Comparison of ENCODE assay signal across 16 cellular contexts in genomic region chr4:170827562-170828260, GRCh38.
DNase-seq lines count a peak whose midpoint lies in the region; ATAC-seq, FAIRE-seq and TF ChIP-seq lines count a peak whose summit lies in the region.
"Had no signal": no experiment of that assay in that cellular context is flagged by ENCODE, and none has a peak within 500 bp of the region (broad histone marks: within the 10 kb centered on the region; RNA-seq: fewer than 3 reads in every experiment).

No MANE protein-coding gene starts in this region.

- H3K4me3 ChIP-seq in adipocyte (ENCODE audit: low read length) = no peak overlapping the region
- no peak overlapping the region for H3K4me3 ChIP-seq in fibroblast of mammary gland (ENCODE audit: control insufficient read depth, low read depth, low read length)
- H3K4me3 ChIP-seq in retinal pigment epithelial cell (ENCODE audit: low read length) = no peak overlapping the region
- H3K4me3 ChIP-seq: GM23248, HAP-1 had no signal

- no peak for ATAC-seq in GM21526 (IDR thresholded peaks at IDR 0.05; ENCODE audit: low FRiP score, unreplicated experiment)

- no peaks in the 10 kb centered on the region for H3K27me3 ChIP-seq in adipocyte (replicated peaks; ENCODE audit: control insufficient read depth, insufficient read depth, low read length)

- H3K9ac ChIP-seq in adipocyte (ENCODE audit: low read length) = no peak overlapping the region
- H3K9ac ChIP-seq: GM23248 had no signal

- no peaks in the 10 kb centered on the region for H3K9me3 ChIP-seq in adipocyte (ENCODE audit: control insufficient read depth, low read length)
- H3K9me3 ChIP-seq: HAP-1 had no signal

- peak; percentile 2 for DNase-seq in HTR-8/SVneo (ENCODE audit: insufficient read length, low spot score)
- DNase-seq in adipocyte (ENCODE audit: low read depth) = peak; percentile 47
- DNase-seq in fibroblast of mammary gland (ENCODE audit: low read depth) = peak; percentile 39
- DNase-seq in retinal pigment epithelial cell (ENCODE audit: low read depth) = peak; percentile 9
- DNase-seq in NCI-H526 (lab: John Stamatoyannopoulos, UW) = no peak
- DNase-seq in hypothalamus (lab: John Stamatoyannopoulos, UW) = no peak
- DNase-seq: AML-193, GDM1, GM23248, NCI-H1105, NCI-H2081 treated with DMSO at 0.1 percent for 48 hours, NCI-H446 treated with DMSO at 0.1 percent for 48 hours, NCI-H748 treated with DMSO at 0.1 percent for 48 hours, RPMI8226 had no signal

- H3K36me3 ChIP-seq in adipocyte (ENCODE audit: control insufficient read depth, insufficient read depth, low read length, severe bottlenecking) = no peaks in the 10 kb centered on the region
- H3K36me3 ChIP-seq: HAP-1 had no signal

- FAIRE-seq in HTR-8/SVneo (lab: Jason Lieb, UNC) = peak; percentile 52

- TF ChIP-seq CTCF in fibroblast of mammary gland (conservative IDR thresholded peaks at IDR 0.05; ENCODE audit: control insufficient read depth, insufficient read depth, low read depth, low read length) (no peak), retinal pigment epithelial cell (conservative IDR thresholded peaks at IDR 0.05; ENCODE audit: low read depth, low read length) (no peak)

- no peaks in the 10 kb centered on the region for H3K4me1 ChIP-seq in adipocyte (ENCODE audit: control insufficient read depth, insufficient read depth, low read length)
- H3K4me1 ChIP-seq: HAP-1 had no signal

Comparison
In these comparisons a context has a peak if more than half of its experiments do, and no peak if none do; other contexts are left out.
1. DNase-seq: peak in HTR-8/SVneo (single experiment), adipocyte (single experiment), fibroblast of mammary gland (single experiment) and retinal pigment epithelial cell (single experiment); none in NCI-H526 (0 of 2) and hypothalamus (0 of 51).